Comparison of ENCODE assay signal across 8 cellular contexts in the genomic region with DNA sequence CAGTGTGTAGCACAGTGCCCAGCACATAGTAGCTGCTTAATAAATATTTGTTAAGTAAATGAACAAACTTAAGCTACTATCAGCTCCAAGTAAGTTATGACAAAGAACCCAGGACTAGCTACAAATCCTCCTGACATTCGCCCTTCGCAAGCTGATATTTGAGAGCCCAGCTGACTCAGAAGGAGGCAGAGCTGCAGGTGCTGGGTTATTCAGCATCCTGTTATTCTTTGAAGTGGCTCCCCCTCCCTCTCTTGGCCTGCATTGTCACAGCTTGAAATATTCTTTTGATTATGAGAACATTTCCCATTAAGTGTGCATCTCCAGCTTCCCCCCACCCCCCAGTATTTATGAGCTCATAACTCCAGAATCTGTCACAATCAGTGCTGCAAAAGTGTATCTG.
DNase-seq lines count a peak whose midpoint lies in the region.

No MANE protein-coding gene starts in this region.

- DNase-seq in Daoy (ENCODE audit: low read depth) (peak; percentile 80), NCI-H2107 (lab: John Stamatoyannopoulos, UW) (peak; percentile 18), activated T-cell treated with anti-CD3 and anti-CD28 coated beads for 48 hours (ENCODE audit: low read depth) (peak; percentile 9), left kidney (ENCODE audit: low read depth, low spot score) (peak; percentile 78), NCI-H774 (lab: John Stamatoyannopoulos, UW) (no peak), GOT3 (lab: John Stamatoyannopoulos, UW) (no peak), NCI-H1092 treated with DMSO at 0.1 percent for 48 hours (lab: John Stamatoyannopoulos, UW) (no peak), GF-D8 (lab: John Stamatoyannopoulos, UW) (no peak)

Comparison
In these comparisons a context has a peak if more than half of its experiments do, and no peak if none do; other contexts are left out.
1. DNase-seq: peak in Daoy (single experiment), NCI-H2107 (single experiment), activated T-cell treated with anti-CD3 and anti-CD28 coated beads for 48 hours (single experiment) and left kidney (single experiment); none in NCI-H774 (single experiment), GOT3 (single experiment), NCI-H1092 treated with DMSO at 0.1 percent for 48 hours (single experiment) and GF-D8 (single experiment).